Comparison of ENCODE assay signal across 8 cellular contexts in the genomic region with DNA sequence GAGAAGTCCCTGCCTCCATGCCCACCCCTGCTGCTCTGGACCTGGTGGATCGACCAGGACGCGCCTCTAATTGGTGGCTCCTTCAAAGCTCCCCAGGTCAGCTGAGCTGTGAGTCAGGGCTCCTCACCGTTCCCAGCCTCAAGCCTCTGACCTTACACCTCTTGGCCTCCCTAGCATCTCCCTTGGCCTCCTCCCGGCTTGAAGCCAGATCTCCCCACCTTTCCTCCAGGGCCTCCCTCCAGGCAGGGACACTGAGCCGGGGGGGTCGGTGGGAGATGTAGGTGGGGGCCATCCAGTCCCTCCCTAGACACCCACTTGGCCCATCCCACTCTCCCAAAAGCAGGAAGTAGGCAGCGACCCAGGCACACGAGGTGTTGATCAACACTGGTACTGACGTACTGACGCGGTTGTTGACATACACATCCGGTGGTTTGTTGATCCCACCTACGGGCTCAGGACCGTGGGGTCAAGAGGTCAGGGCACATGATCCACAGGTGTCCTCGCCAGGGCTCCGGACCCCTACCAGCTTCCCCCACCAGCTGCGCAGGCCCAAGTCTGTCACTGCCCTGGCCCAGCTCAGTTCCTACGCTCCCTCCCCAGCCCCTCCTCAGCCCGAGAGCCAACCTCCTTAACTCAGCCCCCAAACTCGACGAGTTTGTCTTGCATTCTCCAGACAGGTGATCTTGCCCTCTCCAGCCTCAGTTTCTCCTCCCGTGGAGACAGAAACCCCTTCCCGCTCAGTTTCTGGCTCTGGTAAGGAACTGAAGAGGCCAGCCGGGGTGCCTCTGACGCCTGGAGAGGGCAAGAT. TPM values are rescaled to one million over a fixed set of nuclear protein-coding genes. Genes with fewer than 3 reads are reported as not detected.
DNase-seq lines count a peak whose midpoint lies in the region; ATAC-seq and TF ChIP-seq lines count a peak whose summit lies in the region.

No MANE protein-coding gene starts in this region.

- H3K9me3 Mint-ChIP-seq in naive thymus-derived CD4-positive, alpha-beta T cell = no peaks in the 10 kb centered on the region

- no peaks in the 10 kb centered on the region for H3K27me3 ChIP-seq in naive thymus-derived CD4-positive, alpha-beta T cell (ENCODE audit: control insufficient read depth in 2 of 2, insufficient read depth in 2 of 2, low read length in 2 of 2)
- no peaks in the 10 kb centered on the region for H3K27me3 ChIP-seq in aorta (ENCODE audit: control insufficient read depth in 1 of 2, insufficient read depth in 2 of 2, low read length in 1 of 2)

- no peak for TF ChIP-seq CTCF in LNCaP clone FGC (IDR thresholded peaks at IDR 0.05; ENCODE audit: control insufficient read depth, extremely low read depth, insufficient read depth)

- peak overlapping the region; percentile 83 for H3K27ac ChIP-seq in naive thymus-derived CD4-positive, alpha-beta T cell (ENCODE audit: low read depth, low read length)
- H3K27ac ChIP-seq in aorta (ENCODE audit: low read depth in 1 of 2, low read length in 2 of 2) = no peak overlapping the region

- CTCF ChIA-PET in naive thymus-derived CD4-positive, alpha-beta T cell (lab: Charles Lee) = interaction anchor here (0.7 to 0.9 kb wide), 3 partner anchors 34 to 202 kb away, joined by 3 read pairs; no protein-coding TSS in a partner anchor

- no peaks in the 10 kb centered on the region for H3K9me3 ChIP-seq in naive thymus-derived CD4-positive, alpha-beta T cell (ENCODE audit: control insufficient read depth in 2 of 3, low read length in 3 of 3)
- H3K9me3 ChIP-seq in aorta (ENCODE audit: control insufficient read depth, low read length) = no peaks in the 10 kb centered on the region

- peak; percentile 17 for ATAC-seq in esophagus mucosa
- peak; percentile 15 for ATAC-seq in naive thymus-derived CD4-positive, alpha-beta T cell
- peak; percentile 2 for ATAC-seq in aorta (ENCODE audit: low FRiP score)
- no peak for ATAC-seq in GM19324 (IDR thresholded peaks at IDR 0.05; ENCODE audit: low FRiP score, unreplicated experiment)

- peak overlapping the region; percentile 81 to 99 (median 91) for H3K27ac Mint-ChIP-seq in naive thymus-derived CD4-positive, alpha-beta T cell

- H3K36me3 ChIP-seq in naive thymus-derived CD4-positive, alpha-beta T cell (ENCODE audit: control insufficient read depth in 2 of 3, insufficient read depth in 3 of 3, low read length in 3 of 3) = peaks cover 0 to 34% (median 10%) of the 10 kb centered on the region in 3 experiments
- H3K36me3 ChIP-seq in aorta (ENCODE audit: control insufficient read depth in 1 of 2, insufficient read depth in 2 of 2, low read length in 1 of 2) = peaks cover 0 to 7% of the 10 kb centered on the region in 2 donors

- H3K4me3 Mint-ChIP-seq in naive thymus-derived CD4-positive, alpha-beta T cell = peak overlapping the region; percentile 88 to 98 (median 91)

- POLR2A ChIA-PET in naive thymus-derived CD4-positive, alpha-beta T cell (lab: Charles Lee) = interaction anchor here (0.6 to 3.1 kb wide), 6 partner anchors 8 to 1061 kb away, joined by 3 to 17 read pairs (median 3); a partner anchor contains a TSS

- H3K36me3 Mint-ChIP-seq in naive thymus-derived CD4-positive, alpha-beta T cell = peaks cover 0 to 8% (median 5%) of the 10 kb centered on the region in 5 donors

- peak overlapping the region; percentile 98 for H3K4me3 ChIP-seq in LNCaP clone FGC (ENCODE audit: low read depth, low read length)
- H3K4me3 ChIP-seq in naive thymus-derived CD4-positive, alpha-beta T cell (ENCODE audit: low read length) = peak overlapping the region; percentile 92
- H3K4me3 ChIP-seq in aorta (ENCODE audit: low read length in 2 of 2) = peak overlapping the region; percentile 69 to 74

- peaks cover 14 to 33% (median 25%) of the 10 kb centered on the region in 7 donors for H3K4me1 Mint-ChIP-seq in naive thymus-derived CD4-positive, alpha-beta T cell

- DNase-seq in stimulated activated CD4-positive, alpha-beta T cell treated with anti-CD3 and anti-CD28 coated beads, Interleukin-12 subunit alpha, Interleukin-12 subunit beta, amount 100 ng/mL, for 48 hours (ENCODE audit: low read depth in 2 of 3, low spot score in 1 of 3) = peak in 2 of 3 donors; percentile 3 to 24
- no peak for DNase-seq in stimulated activated CD4-positive, alpha-beta T cell treated with anti-CD3 and anti-CD28 coated beads, Interleukin-4, amount 100 ng/mL, for 1 hour
- DNase-seq in LNCaP clone FGC (ENCODE audit: low read depth) (no peak), aorta (peak; percentile 71 to 82)
- DNase-seq in activated CD4-positive, alpha-beta T cell treated with anti-CD3 and anti-CD28 coated beads, Interleukin-2, amount 50 U/mL, for 1 hour = peak; percentile 20
- peak in 6 of 9 donors; percentile 11 to 54 (median 26) for DNase-seq in naive thymus-derived CD4-positive, alpha-beta T cell

- intact Hi-C loops in naive thymus-derived CD4-positive, alpha-beta T cell (cut with micrococcal nuclease) = loop anchor here (1.0 to 5.0 kb wide), 5 partner anchors 8 to 181 kb away; a partner anchor contains a TSS
- intact Hi-C loops in aorta (cut with DNase I) = no loop called here

- no peaks in the 10 kb centered on the region for H3K27me3 Mint-ChIP-seq in naive thymus-derived CD4-positive, alpha-beta T cell

- 5% methylated on average over 26 of the region's 26 CpGs for WGBS in aorta, 2 donors

- H3K4me1 ChIP-seq in naive thymus-derived CD4-positive, alpha-beta T cell (ENCODE audit: control insufficient read depth in 2 of 2, insufficient read depth in 2 of 2, low read length in 2 of 2) = peaks cover 18 to 22% of the 10 kb centered on the region in 2 donors
- H3K4me1 ChIP-seq in aorta (ENCODE audit: control insufficient read depth in 1 of 2, insufficient read depth in 2 of 2, low read length in 2 of 2) = no peaks in the 10 kb centered on the region

RNA-seq across cellular contexts. Expression of a gene that starts 0.8 kb away (rescaled TPM):
- 10.7 TPM for total RNA-seq in esophagus mucosa
- total RNA-seq in naive thymus-derived CD4-positive, alpha-beta T cell = 100 to 1,000 TPM in 1 of 5 experiments, 10 to 100 TPM in 4; 30.6 to 105 (median 36.2) TPM
- polyA plus RNA-seq in naive thymus-derived CD4-positive, alpha-beta T cell = 1 to 10 TPM; 3.4 to 5.2 TPM
- total RNA-seq in aorta = 10 to 100 TPM; 19.6 to 20.6 TPM
- 10 to 100 TPM in 1 of 2 donors, 1 to 10 TPM in 1; 7.0 to 34.9 TPM for polyA plus RNA-seq in aorta

RNA-seq across cellular contexts. Expression of a gene that starts 8.2 kb away (rescaled TPM):
- total RNA-seq in esophagus mucosa = 7.0 TPM
- 10 to 100 TPM; 11.9 to 19.1 (median 18.8) TPM for total RNA-seq in naive thymus-derived CD4-positive, alpha-beta T cell
- 1 to 10 TPM; 4.5 to 7.5 TPM for polyA plus RNA-seq in naive thymus-derived CD4-positive, alpha-beta T cell
- 10 to 100 TPM; 32.7 to 36.8 TPM for total RNA-seq in aorta
- 10 to 100 TPM in 1 of 2 donors, 1 to 10 TPM in 1; 9.5 to 28.6 TPM for polyA plus RNA-seq in aorta

RNA-seq across cellular contexts. Expression of a gene that starts 19.4 kb away (rescaled TPM):
- total RNA-seq in esophagus mucosa = not detected
- total RNA-seq in naive thymus-derived CD4-positive, alpha-beta T cell = under 1 TPM in 1 of 5 experiments, not detected in 4; 0.48 TPM
- not detected for polyA plus RNA-seq in naive thymus-derived CD4-positive, alpha-beta T cell
- not detected for total RNA-seq in aorta
- polyA plus RNA-seq in aorta = under 1 TPM in 1 of 2 donors, not detected in 1; 0.43 TPM

RNA-seq across cellular contexts. Expression of a gene that starts 37.8 kb away (rescaled TPM):
- total RNA-seq in esophagus mucosa = 25.6 TPM
- total RNA-seq in naive thymus-derived CD4-positive, alpha-beta T cell = 100 to 1,000 TPM; 124 to 263 (median 208) TPM
- polyA plus RNA-seq in naive thymus-derived CD4-positive, alpha-beta T cell = 100 to 1,000 TPM; 102 to 141 TPM
- total RNA-seq in aorta = 100 to 1,000 TPM in 1 of 2 donors, 10 to 100 TPM in 1; 61.8 to 122 TPM
- polyA plus RNA-seq in aorta = 10 to 100 TPM; 14.4 to 28.8 TPM

RNA-seq across cellular contexts. Expression of a gene that starts 55.7 kb away (rescaled TPM):
- total RNA-seq in esophagus mucosa (not detected), aorta (not detected)
- total RNA-seq in naive thymus-derived CD4-positive, alpha-beta T cell = 1 to 10 TPM in 1 of 5 experiments, under 1 TPM in 3, not detected in 1; 0.48 to 1.1 (median 0.85) TPM
- 1 to 10 TPM in 1 of 2 donors, not detected in 1; 1.2 TPM for polyA plus RNA-seq in naive thymus-derived CD4-positive, alpha-beta T cell
- not detected for polyA plus RNA-seq in aorta

Comparison
In these comparisons a context has a peak if more than half of its experiments do, and no peak if none do; other contexts are left out.
1. DNase-seq: peak in stimulated activated CD4-positive, alpha-beta T cell treated with anti-CD3 and anti-CD28 coated beads, Interleukin-12 subunit alpha, Interleukin-12 subunit beta, amount 100 ng/mL, for 48 hours (2 of 3), activated CD4-positive, alpha-beta T cell treated with anti-CD3 and anti-CD28 coated beads, Interleukin-2, amount 50 U/mL, for 1 hour (single experiment), naive thymus-derived CD4-positive, alpha-beta T cell (6 of 9) and aorta (2 of 2); none in stimulated activated CD4-positive, alpha-beta T cell treated with anti-CD3 and anti-CD28 coated beads, Interleukin-4, amount 100 ng/mL, for 1 hour (single experiment) and LNCaP clone FGC (single experiment).
2. intact Hi-C loops: an anchor here in naive thymus-derived CD4-positive, alpha-beta T cell (1.0 to 5.0 kb wide); none called in aorta.
3. Peak in every context shown above with its lines, with median percentiles within 50 percentile points of each other: H3K4me3 ChIP-seq.